ENCODE assay signal across 7 cellular contexts in the genomic region with DNA sequence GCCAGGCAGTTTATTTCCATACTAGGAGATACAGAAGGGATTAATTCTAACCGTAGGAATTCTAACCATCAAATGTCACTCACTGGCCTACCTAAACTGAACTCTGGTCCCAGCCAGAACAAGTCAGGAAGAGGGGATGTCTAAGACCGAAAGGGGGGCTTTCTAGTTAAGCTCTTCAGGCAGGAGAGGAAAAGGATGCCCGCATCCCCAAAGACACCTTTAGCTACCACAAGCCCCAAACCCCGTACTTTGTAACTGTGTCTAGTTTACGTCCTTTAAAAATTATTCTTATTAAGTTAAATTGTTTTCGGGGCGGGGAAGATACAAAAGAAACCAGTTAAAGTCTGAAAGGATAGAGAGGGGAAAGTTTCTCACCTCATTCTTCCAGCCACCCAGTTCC. TPM values are rescaled to one million over a fixed set of nuclear protein-coding genes. Genes with fewer than 3 reads are reported as not detected.
DNase-seq lines count a peak whose midpoint lies in the region; ATAC-seq and TF ChIP-seq lines count a peak whose summit lies in the region.

No MANE protein-coding gene starts in this region.

- no peaks in the 10 kb centered on the region for H3K9me3 ChIP-seq in HCT116 (ENCODE audit: control insufficient read depth in 1 of 2, insufficient read depth in 1 of 2, low read depth in 1 of 2, low read length in 2 of 2)
- H3K9me3 ChIP-seq in hepatocyte (ENCODE audit: low read depth): no peaks in the 10 kb centered on the region
- H3K9me3 ChIP-seq in spleen: no peaks in the 10 kb centered on the region

- RAD21 ChIA-PET in HCT116 (lab: Charles Lee; ENCODE audit: low non-redundant PET in 1 of 2, low total read pairs in 2 of 2, uncharacterized antibody in 2 of 2, unreplicated experiment in 2 of 2): no interaction called here

- peak overlapping the region; percentile 68 to 77 for H3K4me3 ChIP-seq in HCT116 (replicated peaks in 1 of 2; ENCODE audit: low read depth in 1 of 2, low read length in 2 of 2)
- peak overlapping the region; percentile 88 for H3K4me3 ChIP-seq in WI38 (ENCODE audit: low read depth, low read length)
- peak overlapping the region; percentile 52 for H3K4me3 ChIP-seq in hepatocyte
- peak overlapping the region in 7 of 8 donors; percentile 73 to 98 (median 91) for H3K4me3 ChIP-seq in spleen

- peaks cover 20 to 40% of the 10 kb centered on the region in 2 experiments for H3K4me1 ChIP-seq in HCT116 (ENCODE audit: control insufficient read depth in 1 of 2, insufficient read depth in 2 of 2, low read length in 2 of 2)
- peaks cover 8% of the 10 kb centered on the region for H3K4me1 ChIP-seq in hepatocyte (ENCODE audit: insufficient read depth)
- H3K4me1 ChIP-seq in spleen: peaks cover 12 to 65% (median 32%) of the 10 kb centered on the region in 6 donors

- H3K36me3 ChIP-seq in HCT116 (ENCODE audit: control insufficient read depth in 1 of 2, insufficient read depth in 2 of 2, low read length in 2 of 2) (no peaks in the 10 kb centered on the region), hepatocyte (replicated peaks; ENCODE audit: insufficient read depth, low read depth) (no peaks in the 10 kb centered on the region), spleen (no peaks in the 10 kb centered on the region)

- no peaks in the 10 kb centered on the region for H4K20me1 ChIP-seq in HCT116 (ENCODE audit: insufficient read depth)
- no peaks in the 10 kb centered on the region for H4K20me1 ChIP-seq in hepatocyte (ENCODE audit: insufficient read depth, poor library complexity, severe bottlenecking)

- TF ChIP-seq POLR2A in HCT116 (IDR thresholded peaks at IDR 0.05; ENCODE audit: borderline replicate concordance, extremely low read depth, insufficient read depth, insufficient read length) (no peak), spleen (IDR thresholded peaks at IDR 0.05) (no peak)

- TF ChIP-seq CTCF in HCT116 (IDR thresholded peaks at IDR 0.05 in 2 of 3, conservative IDR thresholded peaks at IDR 0.05 in 1 of 3; ENCODE audit: borderline replicate concordance in 1 of 3, insufficient read depth in 1 of 3, low read depth in 2 of 3, low read length in 2 of 3): no peak
- no peak for TF ChIP-seq CTCF in WI38 (IDR thresholded peaks at IDR 0.05; ENCODE audit: low read depth, low read length)
- no peak for TF ChIP-seq CTCF in hepatocyte (IDR thresholded peaks at IDR 0.05; ENCODE audit: poor library complexity)
- no peak for TF ChIP-seq CTCF in spleen (IDR thresholded peaks at IDR 0.05 in 8 of 11, conservative IDR thresholded peaks at IDR 0.05 in 3 of 11)

- H3K79me2 ChIP-seq in HCT116 (ENCODE audit: insufficient read depth, low read length): peaks cover 36% of the 10 kb centered on the region
- peaks cover 45% of the 10 kb centered on the region for H3K79me2 ChIP-seq in hepatocyte

- CTCF ChIA-PET in HCT116 (lab: Charles Lee): interaction anchor here (0.9 kb wide), 1 partner anchor 479 kb away, joined by 4 read pairs; a partner anchor contains a TSS

- peak overlapping the region; percentile 86 for H3K9ac ChIP-seq in HCT116 (ENCODE audit: low read length)

- BruUV-seq in HCT116 (replicated peaks; lab: Mats Ljungman, UMichigan): no TSS peak

- no peaks in the 10 kb centered on the region for H3K9me2 ChIP-seq in HCT116 (ENCODE audit: insufficient read depth)
- H3K9me2 ChIP-seq in hepatocyte (replicated peaks; ENCODE audit: insufficient read depth): no peaks in the 10 kb centered on the region

- TF ChIP-seq RAD21 in HCT116 (IDR thresholded peaks at IDR 0.05; ENCODE audit: low read depth): no peak

- POLR2A ChIA-PET in HCT116 (lab: Charles Lee): no interaction called here

- H3K4me2 ChIP-seq in HCT116 (ENCODE audit: low read length) (peak overlapping the region; percentile 95), hepatocyte (peak overlapping the region; percentile 88)

- H3K27ac ChIP-seq in HCT116 (ENCODE audit: low read depth, low read length) (peak overlapping the region; percentile 63; the same call in 1 of the 2 replicates), hepatocyte (peak overlapping the region; percentile 86), spleen (peak overlapping the region in 6 of 8 donors; percentile 92 to 98 (median 96))

- DNase-seq in HCT116 (ENCODE audit: low read depth, low spot score): no peak
- no peak for DNase-seq in hepatocyte (ENCODE audit: low spot score)
- no peak for DNase-seq in spleen

- intact Hi-C loops in HCT116 (cut with micrococcal nuclease): no loop called here
- intact Hi-C loops in spleen (cut with DNase I; ENCODE audit: low total_unique reads): no loop called here

- 56% methylated on average over 7 of the region's 7 CpGs for WGBS in hepatocyte (ENCODE audit: low lambda C conversion rate, missing lambda C conversion rate)
- 56 to 65% (median 56%) methylated on average over 7 of the region's 7 CpGs for WGBS in spleen, 5 donors

- ATAC-seq in HCT116 (no peak), GM19351 (IDR thresholded peaks at IDR 0.05; ENCODE audit: unreplicated experiment) (no peak), HG02981 (IDR thresholded peaks at IDR 0.05; ENCODE audit: unreplicated experiment) (no peak), HG03039 (IDR thresholded peaks at IDR 0.05; ENCODE audit: unreplicated experiment) (no peak)

- H2AFZ ChIP-seq in HCT116 (ENCODE audit: low read depth, low read length, poor library complexity, severe bottlenecking) (no peak overlapping the region), hepatocyte (peak overlapping the region; percentile 68)

- H3K27me3 ChIP-seq in HCT116 (ENCODE audit: insufficient read depth, low read length) (no peaks in the 10 kb centered on the region), hepatocyte (no peaks in the 10 kb centered on the region), spleen (replicated peaks in 1 of 7) (no peaks in the 10 kb centered on the region)

TF ChIP-seq in HCT116, 20 proteins besides CTCF, POLR2A, EP300 and RAD21 (continues in another document):
- no peak for TF ChIP-seq EGR1 (IDR thresholded peaks at IDR 0.05; ENCODE audit: low read depth)
- TF ChIP-seq TCF7L2 (IDR thresholded peaks at IDR 0.05; ENCODE audit: borderline replicate concordance, extremely low read depth, insufficient read depth, insufficient read length): no peak
- TF ChIP-seq POLR2AphosphoS5 (IDR thresholded peaks at IDR 0.05; ENCODE audit: low read depth, low read length): no peak
- TF ChIP-seq SIN3A (IDR thresholded peaks at IDR 0.05; ENCODE audit: low read depth): no peak
- no peak for TF ChIP-seq ZFX (IDR thresholded peaks at IDR 0.05)
- TF ChIP-seq, protein P1, sequence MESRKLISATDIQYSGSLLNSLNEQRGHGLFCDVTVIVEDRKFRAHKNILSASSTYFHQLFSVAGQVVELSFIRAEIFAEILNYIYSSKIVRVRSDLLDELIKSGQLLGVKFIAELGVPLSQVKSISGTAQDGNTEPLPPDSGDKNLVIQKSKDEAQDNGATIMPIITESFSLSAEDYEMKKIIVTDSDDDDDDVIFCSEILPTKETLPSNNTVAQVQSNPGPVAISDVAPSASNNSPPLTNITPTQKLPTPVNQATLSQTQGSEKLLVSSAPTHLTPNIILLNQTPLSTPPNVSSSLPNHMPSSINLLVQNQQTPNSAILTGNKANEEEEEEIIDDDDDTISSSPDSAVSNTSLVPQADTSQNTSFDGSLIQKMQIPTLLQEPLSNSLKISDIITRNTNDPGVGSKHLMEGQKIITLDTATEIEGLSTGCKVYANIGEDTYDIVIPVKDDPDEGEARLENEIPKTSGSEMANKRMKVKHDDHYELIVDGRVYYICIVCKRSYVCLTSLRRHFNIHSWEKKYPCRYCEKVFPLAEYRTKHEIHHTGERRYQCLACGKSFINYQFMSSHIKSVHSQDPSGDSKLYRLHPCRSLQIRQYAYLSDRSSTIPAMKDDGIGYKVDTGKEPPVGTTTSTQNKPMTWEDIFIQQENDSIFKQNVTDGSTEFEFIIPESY (IDR thresholded peaks at IDR 0.05; ENCODE audit: extremely low read depth, insufficient replicate concordance, low read length): no peak
- TF ChIP-seq EZH2phosphoT487 (IDR thresholded peaks at IDR 0.05; ENCODE audit: borderline replicate concordance): no peak
- TF ChIP-seq, protein P2, sequence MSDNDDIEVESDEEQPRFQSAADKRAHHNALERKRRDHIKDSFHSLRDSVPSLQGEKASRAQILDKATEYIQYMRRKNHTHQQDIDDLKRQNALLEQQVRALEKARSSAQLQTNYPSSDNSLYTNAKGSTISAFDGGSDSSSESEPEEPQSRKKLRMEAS (IDR thresholded peaks at IDR 0.05): no peak
- TF ChIP-seq ELF1 (IDR thresholded peaks at IDR 0.05; ENCODE audit: borderline replicate concordance, low read depth): no peak
- no peak for TF ChIP-seq SP1 (IDR thresholded peaks at IDR 0.05; ENCODE audit: low read depth)
- no peak for TF ChIP-seq ZNF274 (IDR thresholded peaks at IDR 0.05; ENCODE audit: low read depth, low read length)

RNA-seq across cellular contexts. Expression of a gene that starts 1.2 kb away (rescaled TPM):
- 47.5 TPM for total RNA-seq in HCT116 (2021; ENCODE audit: unreplicated experiment)
- 40.7 and 42.9 TPM in 2 replicates for polyA plus RNA-seq in HCT116 (2012)
- 11.4 and 17.0 TPM in 2 replicates for total RNA-seq in hepatocyte
- polyA plus RNA-seq in hepatocyte: 28.0 and 43.7 TPM in 2 replicates
- total RNA-seq in spleen: 10 to 100 TPM; 51.6 to 80.0 (median 60.9) TPM
- polyA plus RNA-seq in spleen: 10 to 100 TPM; 25.6 to 54.9 (median 40.9) TPM

RNA-seq across cellular contexts. Expression of a gene that starts 39.3 kb away (rescaled TPM):
- total RNA-seq in HCT116 (2021; ENCODE audit: unreplicated experiment): 40.4 TPM
- 43.4 and 50.8 TPM in 2 replicates for polyA plus RNA-seq in HCT116 (2012)
- 2.2 and 3.7 TPM in 2 replicates for total RNA-seq in hepatocyte
- polyA plus RNA-seq in hepatocyte: 3.7 and 3.8 TPM in 2 replicates
- 10 to 100 TPM; 57.9 to 89.0 (median 72.1) TPM for total RNA-seq in spleen
- polyA plus RNA-seq in spleen: 100 to 1,000 TPM in 1 of 3 donors, 10 to 100 TPM in 2; 63.2 to 132 (median 74.3) TPM

RNA-seq across cellular contexts. Expression of a gene that starts 44.6 kb away (rescaled TPM):
- 0.05 TPM for total RNA-seq in HCT116 (2021; ENCODE audit: unreplicated experiment)
- 0.02 and 0.04 TPM in 2 replicates for polyA plus RNA-seq in HCT116 (2012)
- 6.1 and 8.7 TPM in 2 replicates for total RNA-seq in hepatocyte
- 10.2 and 19.6 TPM in 2 replicates for polyA plus RNA-seq in hepatocyte
- total RNA-seq in spleen: under 1 TPM in 6 of 7 donors, not detected in 1; 0.09 to 0.43 (median 0.23) TPM
- polyA plus RNA-seq in spleen: under 1 TPM; 0.03 to 0.04 (median 0.03) TPM
